In genomic region chr2:10448646-10449480, GRCh38 we compare ENCODE assay signal across 1 cellular context.
TF ChIP-seq lines count a peak whose summit lies in the region.

No MANE protein-coding gene starts in this region.

TF ChIP-seq in HepG2, 621 proteins besides CTCF, POLR2A, EP300 and RAD21 (continued from another document and continues in another):
- TF ChIP-seq ZHX1 (CRISPR knock-in tag; IDR thresholded peaks at IDR 0.05; ENCODE audit: low read depth) (peak; percentile 91), ZNF264 (CRISPR knock-in tag; IDR thresholded peaks at IDR 0.05) (peak; percentile 97), ZNF713 (CRISPR knock-in tag; IDR thresholded peaks at IDR 0.05) (peak; percentile 97; the same call in 1 of the 2 replicates), ZNF512B (CRISPR knock-in tag; IDR thresholded peaks at IDR 0.05; ENCODE audit: borderline replicate concordance) (peak; percentile 60; the same call in 1 of the 2 replicates), RARG (CRISPR knock-in tag; IDR thresholded peaks at IDR 0.05; ENCODE audit: low read depth) (peak; percentile 81; the same call in 1 of the 2 replicates), BRF2 (CRISPR knock-in tag; IDR thresholded peaks at IDR 0.05) (peak; percentile 99), ZSCAN25 (CRISPR knock-in tag; IDR thresholded peaks at IDR 0.05) (peak; percentile 95), LCORL (IDR thresholded peaks at IDR 0.05) (no peak), LCORL (CRISPR knock-in tag; IDR thresholded peaks at IDR 0.05) (peak; percentile 94), MTF1 (CRISPR knock-in tag; IDR thresholded peaks at IDR 0.05) (peak; percentile 98), ZNF580 (CRISPR knock-in tag; IDR thresholded peaks at IDR 0.05; ENCODE audit: borderline replicate concordance, low read depth) (peak; percentile 99), HIC2 (CRISPR knock-in tag; IDR thresholded peaks at IDR 0.05; ENCODE audit: low read depth) (peak; percentile 85), SP140L (CRISPR knock-in tag; IDR thresholded peaks at IDR 0.05; ENCODE audit: borderline replicate concordance) (no peak; the same call in 1 of the 2 replicates), ARID5B (CRISPR knock-in tag; IDR thresholded peaks at IDR 0.05) (peak; percentile 82), PAX8 (CRISPR knock-in tag; IDR thresholded peaks at IDR 0.05; ENCODE audit: borderline replicate concordance) (peak; percentile 98), ZBTB7A (CRISPR knock-in tag; IDR thresholded peaks at IDR 0.05) (peak; percentile 99), AHDC1 (CRISPR knock-in tag; IDR thresholded peaks at IDR 0.05; ENCODE audit: borderline replicate concordance) (peak; percentile 86), TERF1 (CRISPR knock-in tag; IDR thresholded peaks at IDR 0.05) (peak; percentile 97), ZNF589 (CRISPR knock-in tag; conservative IDR thresholded peaks at IDR 0.05) (peak; percentile 97), JUNB (CRISPR knock-in tag; IDR thresholded peaks at IDR 0.05; ENCODE audit: borderline replicate concordance) (peak; percentile 87), REL (CRISPR knock-in tag; conservative IDR thresholded peaks at IDR 0.05) (peak; percentile 99), RBFOX2 (IDR thresholded peaks at IDR 0.05; ENCODE audit: low read depth, low read length) (peak; percentile 96), CSRNP1 (CRISPR knock-in tag; IDR thresholded peaks at IDR 0.05) (peak; percentile 100), CBFB (CRISPR knock-in tag; IDR thresholded peaks at IDR 0.05) (peak; percentile 73), ZBTB20 (CRISPR knock-in tag; IDR thresholded peaks at IDR 0.05; ENCODE audit: borderline replicate concordance, low read depth) (peak; percentile 98; the same call in 1 of the 2 replicates), ZSCAN31 (CRISPR knock-in tag; IDR thresholded peaks at IDR 0.05; ENCODE audit: low read depth) (peak; percentile 99), ZNF615 (CRISPR knock-in tag; IDR thresholded peaks at IDR 0.05; ENCODE audit: borderline replicate concordance) (peak; percentile 49; the same call in 1 of the 2 replicates), ZNF607 (CRISPR knock-in tag; IDR thresholded peaks at IDR 0.05; ENCODE audit: borderline replicate concordance) (peak; percentile 100), TCF7 (IDR thresholded peaks at IDR 0.05; ENCODE audit: low read depth) (no peak), ZFAT (CRISPR knock-in tag; conservative IDR thresholded peaks at IDR 0.05) (peak; percentile 96), ZNF331 (CRISPR knock-in tag; IDR thresholded peaks at IDR 0.05) (peak; percentile 93), ZNF256 (CRISPR knock-in tag; conservative IDR thresholded peaks at IDR 0.05) (peak; percentile 99), NCOA5 (CRISPR knock-in tag; IDR thresholded peaks at IDR 0.05) (no peak; the same call in 1 of the 2 replicates), ZNF7 (CRISPR knock-in tag; IDR thresholded peaks at IDR 0.05) (peak; percentile 66; the same call in 1 of the 2 replicates)
